ENCODE assay signal across 12 cellular contexts in the genomic region with DNA sequence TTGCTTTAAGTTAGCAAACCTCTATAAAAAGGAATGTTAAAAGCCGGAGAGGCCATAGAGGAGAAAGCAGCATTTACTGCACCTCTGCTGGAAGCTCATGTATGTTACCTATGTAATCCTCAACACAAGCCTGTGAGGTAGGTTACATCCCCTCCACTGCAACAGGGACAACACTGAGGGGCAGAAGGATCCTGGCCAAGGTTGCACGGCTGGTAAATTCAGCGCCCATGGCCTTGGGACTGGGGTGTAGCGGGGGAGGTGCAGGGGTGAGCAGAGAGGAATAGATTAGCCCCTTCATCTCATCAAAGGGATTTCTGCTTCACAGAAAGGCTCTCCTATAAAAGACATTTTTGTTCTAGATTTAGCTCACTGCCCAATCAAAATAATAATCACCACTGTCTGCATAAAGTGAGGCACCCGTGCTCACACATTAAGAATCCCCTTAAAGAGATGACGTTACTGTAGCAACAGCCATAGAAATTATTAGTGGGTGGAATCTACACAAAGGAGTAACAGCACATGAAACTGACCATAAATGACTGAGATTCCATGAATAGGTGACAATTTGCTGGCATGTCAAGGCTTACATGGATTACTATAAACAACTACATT. TPM values are rescaled to one million over a fixed set of nuclear protein-coding genes. Genes with fewer than 3 reads are reported as not detected.
DNase-seq lines count a peak whose midpoint lies in the region; ATAC-seq, FAIRE-seq and TF ChIP-seq lines count a peak whose summit lies in the region.
"Had no signal": no experiment of that assay in that cellular context is flagged by ENCODE, and none has a peak within 500 bp of the region (broad histone marks: within the 10 kb centered on the region; RNA-seq: fewer than 3 reads in every experiment).

No MANE protein-coding gene starts in this region.

- TF ChIP-seq POLR2A in A549 (IDR thresholded peaks at IDR 0.05; ENCODE audit: low read length) = no peak

- DNase-seq in A549 (ENCODE audit: low read depth in 1 of 2, low spot score in 1 of 2) (no peak), caudate nucleus (lab: John Stamatoyannopoulos, UW) (peak in 2 of 61 donors; percentile 7 to 10), NCI-H2227 (lab: John Stamatoyannopoulos, UW; ENCODE audit: unreplicated experiment) (no peak)
- DNase-seq in stimulated activated CD8-positive, alpha-beta memory T cell treated with anti-CD3 and anti-CD28 coated beads, Interleukin-4, amount 100 ng/mL, for 48 hours = no peak
- DNase-seq: DMS79 treated with DMSO at 0.1 percent for 48 hours, retina, uterus had no signal

- POLR2A ChIA-PET in A549 (lab: Yijun Ruan, JAX) (no interaction called here), HEK293 (lab: Yijun Ruan, JAX) (interaction anchor here (1.2 kb wide), 1 partner anchor 28 kb away, joined by 3 read pairs; no protein-coding TSS in a partner anchor)

- FAIRE-seq in A549 (lab: Jason Lieb, UNC) = no peak

- H3K9me3 ChIP-seq in A549 = no peaks in the 10 kb centered on the region
- H3K9me3 ChIP-seq in HEK293 (ENCODE audit: control insufficient read depth, insufficient read depth, low read depth, low read length) = no peaks in the 10 kb centered on the region
- no peaks in the 10 kb centered on the region for H3K9me3 ChIP-seq in muscle layer of duodenum (ENCODE audit: control insufficient read depth in 1 of 2, low read length in 2 of 2)
- H3K9me3 ChIP-seq: uterus had no signal

- peaks cover 37% of the 10 kb centered on the region for H3K4me1 ChIP-seq in A549
- H3K4me1 ChIP-seq in HEK293 (ENCODE audit: control insufficient read depth, insufficient read depth, low read length) = peaks cover 8% of the 10 kb centered on the region
- H3K4me1 ChIP-seq in muscle layer of duodenum (ENCODE audit: control insufficient read depth in 1 of 2, insufficient read depth in 2 of 2, low read length in 2 of 2) = peaks cover 8 to 52% of the 10 kb centered on the region in 2 donors

- TF ChIP-seq CTCF in A549 (IDR thresholded peaks at IDR 0.05) = no peak
- TF ChIP-seq CTCF in HEK293 (tag by site-specific recombination; IDR thresholded peaks at IDR 0.05) = no peak

- H3K27me3 ChIP-seq in muscle layer of duodenum (ENCODE audit: low read depth, low read length) = no peaks in the 10 kb centered on the region
- H3K27me3 ChIP-seq: uterus had no signal

- 85% methylated on average over 6 of the region's 6 CpGs for WGBS in A549 (ENCODE audit: missing lambda C conversion rate)

- H3K4me3 ChIP-seq in A549 (no peak overlapping the region), HEK293 (ENCODE audit: low read depth, low read length) (peak overlapping the region; percentile 43), muscle layer of duodenum (ENCODE audit: low read depth in 1 of 2, low read length in 2 of 2) (peak overlapping the region; percentile 64 to 69)

- peaks cover 0 to 6% of the 10 kb centered on the region in 2 experiments; a peak in 2 of 3 replicates for H3K36me3 ChIP-seq in HEK293 (ENCODE audit: control insufficient read depth in 2 of 2, insufficient read depth in 1 of 2, low read length in 2 of 2)
- H3K36me3 ChIP-seq in muscle layer of duodenum (ENCODE audit: control insufficient read depth in 1 of 2, insufficient read depth in 2 of 2, low read length in 2 of 2) = no peaks in the 10 kb centered on the region
- H3K36me3 ChIP-seq: uterus had no signal

- H3K27ac ChIP-seq in A549 (no peak overlapping the region), HEK293 (ENCODE audit: extremely low read depth, low read depth, low read length) (no peak overlapping the region), caudate nucleus (ENCODE audit: low read depth, low read length) (peak overlapping the region; percentile 30), muscle layer of duodenum (ENCODE audit: low read length) (peak overlapping the region; percentile 31)

- ATAC-seq in A549 (no peak), GM19467 (IDR thresholded peaks at IDR 0.05; ENCODE audit: unreplicated experiment) (no peak), HG03095 (IDR thresholded peaks at IDR 0.05; ENCODE audit: unreplicated experiment) (no peak)
- ATAC-seq: activated CD4-positive, CD25-positive, alpha-beta regulatory T cell treated with anti-CD3 and anti-CD28 coated beads, Interleukin-2, amount 50 U/mL, for 24 hours had no signal

- no peak for TF ChIP-seq EP300 in A549 (IDR thresholded peaks at IDR 0.05)

- TF ChIP-seq RAD21 in A549 (conservative IDR thresholded peaks at IDR 0.05 in 1 of 2, IDR thresholded peaks at IDR 0.05 in 1 of 2) = no peak

- H3K4me2 ChIP-seq in A549 = peak overlapping the region; percentile 83; the same call in 2 of the 3 replicates

- CTCF ChIA-PET in A549 (lab: Yijun Ruan, JAX) = interaction anchor here (1.5 kb wide), 1 partner anchor 73 kb away, joined by 3 read pairs; no protein-coding TSS in a partner anchor
- CTCF ChIA-PET in HEK293 (lab: Yijun Ruan, JAX) = interaction anchor here (2.6 kb wide), 1 partner anchor 28 kb away, joined by 12 read pairs; no protein-coding TSS in a partner anchor

TF ChIP-seq in A549, 52 proteins besides CTCF, POLR2A, EP300 and RAD21 (continues in another document):
- TF ChIP-seq JUN (IDR thresholded peaks at IDR 0.05) = no peak
- TF ChIP-seq CHD2 (IDR thresholded peaks at IDR 0.05; ENCODE audit: low read length, partially characterized antibody) = no peak
- no peak for TF ChIP-seq EHMT2 (IDR thresholded peaks at IDR 0.05; ENCODE audit: low read depth)
- TF ChIP-seq ZNF302 (CRISPR knock-in tag; IDR thresholded peaks at IDR 0.05) = no peak
- TF ChIP-seq, protein P1, sequence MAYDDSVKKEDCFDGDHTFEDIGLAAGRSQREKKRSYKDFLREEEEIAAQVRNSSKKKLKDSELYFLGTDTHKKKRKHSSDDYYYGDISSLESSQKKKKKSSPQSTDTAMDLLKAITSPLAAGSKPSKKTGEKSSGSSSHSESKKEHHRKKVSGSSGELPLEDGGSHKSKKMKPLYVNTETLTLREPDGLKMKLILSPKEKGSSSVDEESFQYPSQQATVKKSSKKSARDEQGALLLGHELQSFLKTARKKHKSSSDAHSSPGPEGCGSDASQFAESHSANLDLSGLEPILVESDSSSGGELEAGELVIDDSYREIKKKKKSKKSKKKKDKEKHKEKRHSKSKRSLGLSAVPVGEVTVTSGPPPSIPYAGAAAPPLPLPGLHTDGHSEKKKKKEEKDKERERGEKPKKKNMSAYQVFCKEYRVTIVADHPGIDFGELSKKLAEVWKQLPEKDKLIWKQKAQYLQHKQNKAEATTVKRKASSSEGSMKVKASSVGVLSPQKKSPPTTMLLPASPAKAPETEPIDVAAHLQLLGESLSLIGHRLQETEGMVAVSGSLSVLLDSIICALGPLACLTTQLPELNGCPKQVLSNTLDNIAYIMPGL (CRISPR knock-in tag; IDR thresholded peaks at IDR 0.05; ENCODE audit: borderline replicate concordance) = no peak
- no peak for TF ChIP-seq MYC (IDR thresholded peaks at IDR 0.05; ENCODE audit: borderline replicate concordance, low read length)
- TF ChIP-seq CEBPB (IDR thresholded peaks at IDR 0.05) = no peak
- no peak for TF ChIP-seq MAX (IDR thresholded peaks at IDR 0.05)

TF ChIP-seq in HEK293, 187 proteins besides CTCF, POLR2A, EP300 and RAD21:
- no peak for TF ChIP-seq KLF16 (tag by site-specific recombination; IDR thresholded peaks at IDR 0.05)
- TF ChIP-seq ZNF341 (tag by site-specific recombination; IDR thresholded peaks at IDR 0.05; ENCODE audit: low read depth) = peak; percentile 29
- TF ChIP-seq OSR2 (tag by site-specific recombination; IDR thresholded peaks at IDR 0.05) = no peak
- TF ChIP-seq ZNF302 (tag by site-specific recombination; IDR thresholded peaks at IDR 0.05; ENCODE audit: low read depth) = no peak
- TF ChIP-seq ZNF473 (tag by site-specific recombination; IDR thresholded peaks at IDR 0.05) = no peak
- TF ChIP-seq ZNF37A (tag by site-specific recombination; IDR thresholded peaks at IDR 0.05) = no peak
- no peak for TF ChIP-seq ZNF529 (tag by site-specific recombination; IDR thresholded peaks at IDR 0.05; ENCODE audit: insufficient replicate concordance)
- TF ChIP-seq SALL2 (tag by site-specific recombination; IDR thresholded peaks at IDR 0.05; ENCODE audit: borderline replicate concordance) = no peak
- TF ChIP-seq ZNF2 (tag by site-specific recombination; IDR thresholded peaks at IDR 0.05) = no peak

RNA-seq across cellular contexts. Expression of gene ZCCHC14, which starts 3.3 kb away (rescaled TPM):
- polyA plus RNA-seq in A549 (2011; rRNA removed) (3.8 and 5.5 TPM in 2 replicates), A549 (2017; fragmentation: RNase III; extraction: RNeasy Plus Mini Kit Qiagen cat#74134 plus additional on column Dnase treatment) (6.1 to 7.3 TPM (median 6.5 TPM) in 3 replicates)
- 3.8 and 5.3 TPM in 2 replicates for polyA plus RNA-seq in A549 (2012; cell fraction: cytosol; rRNA removed)
- polyA plus RNA-seq in A549 (2012; cell fraction: nucleus; rRNA removed) = 10.8 and 15.5 TPM in 2 replicates
- polyA minus RNA-seq in A549 (2011; rRNA and poly(A)+ RNA removed) = 7.2 and 8.0 TPM in 2 replicates

Comparison
In these comparisons a context has a peak if more than half of its experiments do, and no peak if none do; other contexts are left out.
1. H3K27ac ChIP-seq: peak in caudate nucleus (single experiment) and muscle layer of duodenum (single experiment); none in A549 (0 of 2) and HEK293 (single experiment).